ENCODE assay signal across 13 cellular contexts in genomic region chr15:100966997-100967396, GRCh38. TPM values are rescaled to one million over a fixed set of nuclear protein-coding genes. Genes with fewer than 3 reads are reported as not detected.
DNase-seq lines count a peak whose midpoint lies in the region; ATAC-seq lines count a peak whose summit lies in the region.
"Had no signal": no experiment of that assay in that cellular context is flagged by ENCODE, and none has a peak within 500 bp of the region (broad histone marks: within the 10 kb centered on the region; RNA-seq: fewer than 3 reads in every experiment).

No MANE protein-coding gene starts in this region.

- peak; percentile 92 for DNase-seq in renal cortical epithelial cell (ENCODE audit: low read depth)
- DNase-seq in HT-29 (ENCODE audit: low spot score), result no peak
- no peak for DNase-seq in NCI-H2107 treated with DMSO at 0.1 percent for 48 hours (lab: John Stamatoyannopoulos, UW; ENCODE audit: unreplicated experiment)
- no peak for DNase-seq in activated CD4-positive, alpha-beta T cell treated with anti-CD3 and anti-CD28 coated beads for 1 hour
- DNase-seq: CD4-positive, CD25-positive, alpha-beta regulatory T cell; NCI-H2171 treated with DMSO at 0.1 percent for 48 hours; OCI-M1; pancreas; tibial artery had no signal

- ATAC-seq in GM19043 (IDR thresholded peaks at IDR 0.05; ENCODE audit: low read depth, unreplicated experiment), result peak; percentile 91
- peak; percentile 74 for ATAC-seq in GM21825 (IDR thresholded peaks at IDR 0.05; ENCODE audit: unreplicated experiment)
- peak; percentile 84 for ATAC-seq in HG03354 (IDR thresholded peaks at IDR 0.05; ENCODE audit: poor library complexity, severe bottlenecking, unreplicated experiment)
- no peak for ATAC-seq in HG03469 (IDR thresholded peaks at IDR 0.05; ENCODE audit: unreplicated experiment)

RNA-seq across cellular contexts. Expression of gene LRRK1, which starts 47.8 kb away (rescaled TPM):
- total RNA-seq in renal cortical epithelial cell, result 9.2 and 21.8 TPM in 2 replicates
- 20.9 and 25.0 TPM in 2 replicates for total RNA-seq in HT-29 (2014; rRNA removed; shearing (Covaris generic))
